In the genomic region with DNA sequence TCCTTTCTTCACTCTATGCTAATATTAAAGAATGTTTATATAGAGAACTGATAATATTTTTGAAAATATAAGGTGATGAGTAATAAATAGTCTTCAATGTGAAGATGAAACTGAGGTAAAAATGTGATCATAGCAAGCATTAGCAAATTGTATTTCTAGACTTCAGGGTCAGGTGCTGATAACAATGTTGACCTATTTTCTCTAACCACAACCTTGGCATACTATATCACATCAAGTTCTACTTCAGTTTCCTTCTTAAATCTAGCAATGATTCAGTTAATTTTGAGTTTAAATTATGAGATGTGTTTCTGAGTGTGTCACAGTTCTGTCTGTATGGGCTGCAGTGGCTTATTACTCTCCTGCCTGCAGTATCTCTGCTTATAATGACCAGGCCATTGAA, we compare ENCODE assay signal across 19 cellular contexts.
DNase-seq lines count a peak whose midpoint lies in the region; ATAC-seq, FAIRE-seq and TF ChIP-seq lines count a peak whose summit lies in the region.
"Had no signal": no experiment of that assay in that cellular context is flagged by ENCODE, and none has a peak within 500 bp of the region (broad histone marks: within the 10 kb centered on the region; RNA-seq: fewer than 3 reads in every experiment).

No MANE protein-coding gene starts in this region.

- no peak for TF ChIP-seq RAD21 in IMR-90 (IDR thresholded peaks at IDR 0.05; ENCODE audit: low read length)

- H3K4ac ChIP-seq in IMR-90 (ENCODE audit: low read depth, low read length), result no peak overlapping the region

- H3K9me1 ChIP-seq in IMR-90 (ENCODE audit: insufficient read depth, low read length), result peaks cover 7% of the 10 kb centered on the region

- no peak overlapping the region for H3K27ac ChIP-seq in IMR-90 (ENCODE audit: insufficient read depth, low read length)
- no peak overlapping the region for H3K27ac ChIP-seq in heart left ventricle

- no peak overlapping the region for H3K56ac ChIP-seq in IMR-90 (ENCODE audit: extremely low read depth, insufficient read depth, low read length)

- H3K4me2 ChIP-seq in IMR-90 (ENCODE audit: low read depth, low read length), result no peak overlapping the region

- no peak overlapping the region for H4K91ac ChIP-seq in IMR-90 (ENCODE audit: insufficient read depth, low read depth, low read length)

- ATAC-seq in IMR-90 (ENCODE audit: low read depth) (no peak; the same call in 1 of the 2 replicates), HG03457 (IDR thresholded peaks at IDR 0.05; ENCODE audit: unreplicated experiment) (no peak), heart left ventricle (no peak)
- peak; percentile 39 for ATAC-seq in activated T-helper 17 cell treated with anti-CD3 and anti-CD28 coated beads, Interleukin-2, amount 50 U/mL, for 72 hours (replicated peaks)
- ATAC-seq: Panc1, SK-N-SH treated with all-trans-retinoic acid at 6 μM for 48 hours had no signal

- H3K79me1 ChIP-seq in IMR-90 (ENCODE audit: low read depth in 1 of 2, low read length in 2 of 2), result peaks cover 30 to 46% of the 10 kb centered on the region in 2 experiments

- no peak overlapping the region for H2BK120ac ChIP-seq in IMR-90 (ENCODE audit: low read depth, low read length)

- H2AK5ac ChIP-seq in IMR-90 (ENCODE audit: low read depth, low read length), result no peak overlapping the region

- H3K4me3 Mint-ChIP-seq in activated T-helper 17 cell treated with anti-CD3 and anti-CD28 coated beads, Interleukin-2, amount 50 U/mL, for 72 hours, result no peak overlapping the region

- no peaks in the 10 kb centered on the region for H3K27me3 Mint-ChIP-seq in activated T-helper 17 cell treated with anti-CD3 and anti-CD28 coated beads, Interleukin-2, amount 50 U/mL, for 72 hours

- peak overlapping the region; percentile 15 for H2BK5ac ChIP-seq in IMR-90 (ENCODE audit: low read depth, low read length, poor library complexity, severe bottlenecking)

- POLR2A ChIA-PET in IMR-90 (lab: Charles Lee; ENCODE audit: unreplicated experiment), result no interaction called here

- CTCF ChIA-PET in IMR-90 (lab: Yijun Ruan, JAX), result interaction anchor here (0.8 kb wide), 1 partner anchor 46 kb away, joined by 3 read pairs; no protein-coding TSS in a partner anchor

- H3K4me3 ChIP-seq in GM12865 (ENCODE audit: low read depth, low read length) (no peak overlapping the region), IMR-90 (ENCODE audit: insufficient read depth, low read depth, low read length) (no peak overlapping the region), heart left ventricle (no peak overlapping the region)

- H3K36me3 ChIP-seq in IMR-90 (ENCODE audit: control insufficient read depth, insufficient read depth, low read length) (peaks cover 11% of the 10 kb centered on the region), heart left ventricle (peaks cover 0 to 30% (median 26%) of the 10 kb centered on the region in 9 donors)

- TF ChIP-seq CTCF in GM12865 (IDR thresholded peaks at IDR 0.05; ENCODE audit: insufficient read depth, low read depth, low read length, missing control alignments) (no peak), IMR-90 (conservative IDR thresholded peaks at IDR 0.05; ENCODE audit: low read depth, low read length) (no peak), heart left ventricle (IDR thresholded peaks at IDR 0.05) (no peak)

- H3K14ac ChIP-seq in IMR-90 (replicated peaks; ENCODE audit: low read depth, low read length), result no peak overlapping the region

- H3K27ac Mint-ChIP-seq in activated T-helper 17 cell treated with anti-CD3 and anti-CD28 coated beads, Interleukin-2, amount 50 U/mL, for 72 hours, result no peak overlapping the region

- H3K36me3 Mint-ChIP-seq in activated T-helper 17 cell treated with anti-CD3 and anti-CD28 coated beads, Interleukin-2, amount 50 U/mL, for 72 hours (ENCODE audit: low read depth), result peaks cover 33% of the 10 kb centered on the region

- no peak overlapping the region for H2AFZ ChIP-seq in IMR-90 (replicated peaks; ENCODE audit: low read length, poor library complexity)

- BruUV-seq in IMR-90 (replicated peaks; lab: Mats Ljungman, UMichigan), result no TSS peak

- no peaks in the 10 kb centered on the region for H3K9me3 Mint-ChIP-seq in activated T-helper 17 cell treated with anti-CD3 and anti-CD28 coated beads, Interleukin-2, amount 50 U/mL, for 72 hours

- no peak overlapping the region for H2BK15ac ChIP-seq in IMR-90 (ENCODE audit: low read depth, low read length)

- no peak overlapping the region for H3K23ac ChIP-seq in IMR-90 (ENCODE audit: low read depth, low read length)

- no peak overlapping the region for H4K8ac ChIP-seq in IMR-90 (ENCODE audit: low read depth in 2 of 2, low read length in 2 of 2)

- peaks cover 15% of the 10 kb centered on the region for H3K4me1 Mint-ChIP-seq in activated T-helper 17 cell treated with anti-CD3 and anti-CD28 coated beads, Interleukin-2, amount 50 U/mL, for 72 hours

- TF ChIP-seq POLR2A in IMR-90 (IDR thresholded peaks at IDR 0.05; ENCODE audit: low read depth, low read length) (no peak), heart left ventricle (IDR thresholded peaks at IDR 0.05) (no peak)

- in situ Hi-C loops in IMR-90 (cut with MboI; ENCODE audit: low sequenced_read_pairs), result no loop called here

- intact Hi-C loops in IMR-90 (cut with micrococcal nuclease) (no loop called here), heart left ventricle (cut with DNase I) (no loop called here)

- H4K5ac ChIP-seq in IMR-90 (ENCODE audit: low read depth, low read length), result no peak overlapping the region

- dilution Hi-C loops in IMR-90 (cut with HindIII; ENCODE audit: low sequenced_read_pairs, unreplicated experiment), result no loop called here

- DNase-seq in GM12865 (ENCODE audit: low read depth) (peak; percentile 34), IMR-90 (peak; percentile 8), heart left ventricle (no peak), NAMALWA (ENCODE audit: low spot score) (no peak)
- DNase-seq: BE2C; DMS79; MM.1S; NCI-H1092; NCI-H1436 treated with DMSO at 0.1 percent for 48 hours; NCI-H2029; NCI-H2227 treated with DMSO at 0.1 percent for 48 hours; NCI-H510A treated with DMSO at 0.1 percent for 48 hours; NCI-H748 treated with DMSO at 0.1 percent for 48 hours; NK-92 treated with Interleukin-12 subunit alpha and Interleukin-12 subunit beta, amount 100 ng/mL, for 24 hours had no signal

- no peak overlapping the region for H3K9ac ChIP-seq in IMR-90 (ENCODE audit: low read depth, low read length)

- no peak overlapping the region for H2AK9ac ChIP-seq in IMR-90 (replicated peaks; ENCODE audit: low read depth, low read length, poor library complexity)

- no peaks in the 10 kb centered on the region for H4K20me1 ChIP-seq in IMR-90 (ENCODE audit: insufficient read depth, low read length)

- no peaks in the 10 kb centered on the region for H3K27me3 ChIP-seq in IMR-90 (ENCODE audit: control insufficient read depth, insufficient read depth, low read length)
- H3K27me3 ChIP-seq in heart left ventricle, result no peaks in the 10 kb centered on the region
- H3K27me3 ChIP-seq: BE2C had no signal

- H3K18ac ChIP-seq in IMR-90 (ENCODE audit: low read depth, low read length), result no peak overlapping the region

- no peaks in the 10 kb centered on the region for H3K9me3 ChIP-seq in IMR-90 (ENCODE audit: control insufficient read depth, insufficient read depth, low read length)
- no peaks in the 10 kb centered on the region for H3K9me3 ChIP-seq in heart left ventricle
- H3K9me3 ChIP-seq: BE2C had no signal

- H3K4me1 ChIP-seq in IMR-90 (ENCODE audit: control insufficient read depth, insufficient read depth, low read length), result peaks cover 5% of the 10 kb centered on the region; the same call in 1 of the 2 replicates
- peaks cover 0 to 64% (median 29%) of the 10 kb centered on the region in 12 donors for H3K4me1 ChIP-seq in heart left ventricle
- H3K4me1 ChIP-seq: BE2C had no signal

- H2BK20ac ChIP-seq in IMR-90 (ENCODE audit: low read depth, low read length), result no peak overlapping the region

- FAIRE-seq in islet of Langerhans (lab: Jason Lieb, UNC), result peak; percentile 27

TF ChIP-seq in IMR-90, 13 proteins besides CTCF, POLR2A, EP300 and RAD21:
- no peak for TF ChIP-seq NFE2L2 (IDR thresholded peaks at IDR 0.05; ENCODE audit: low read depth, low read length)
- TF ChIP-seq RCOR1 (IDR thresholded peaks at IDR 0.05; ENCODE audit: insufficient replicate concordance, low read length), result no peak
- TF ChIP-seq FOS (IDR thresholded peaks at IDR 0.05; ENCODE audit: low read depth, low read length), result no peak
- TF ChIP-seq CHD1 (IDR thresholded peaks at IDR 0.05; ENCODE audit: low read depth, low read length), result no peak
- no peak for TF ChIP-seq RFX5 (IDR thresholded peaks at IDR 0.05; ENCODE audit: low read depth, low read length)
- TF ChIP-seq, protein P1, sequence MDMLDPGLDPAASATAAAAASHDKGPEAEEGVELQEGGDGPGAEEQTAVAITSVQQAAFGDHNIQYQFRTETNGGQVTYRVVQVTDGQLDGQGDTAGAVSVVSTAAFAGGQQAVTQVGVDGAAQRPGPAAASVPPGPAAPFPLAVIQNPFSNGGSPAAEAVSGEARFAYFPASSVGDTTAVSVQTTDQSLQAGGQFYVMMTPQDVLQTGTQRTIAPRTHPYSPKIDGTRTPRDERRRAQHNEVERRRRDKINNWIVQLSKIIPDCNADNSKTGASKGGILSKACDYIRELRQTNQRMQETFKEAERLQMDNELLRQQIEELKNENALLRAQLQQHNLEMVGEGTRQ (IDR thresholded peaks at IDR 0.05; ENCODE audit: low read depth, low read length), result no peak
- TF ChIP-seq SMC3 (IDR thresholded peaks at IDR 0.05; ENCODE audit: low read depth, low read length), result no peak

Comparison
In these comparisons a context has a peak if more than half of its experiments do, and no peak if none do; other contexts are left out.
1. DNase-seq: peak in GM12865 (single experiment) and IMR-90 (single experiment); none in heart left ventricle (0 of 5) and NAMALWA (single experiment).